19 cellular contexts compared by ENCODE assay signal in the genomic region with DNA sequence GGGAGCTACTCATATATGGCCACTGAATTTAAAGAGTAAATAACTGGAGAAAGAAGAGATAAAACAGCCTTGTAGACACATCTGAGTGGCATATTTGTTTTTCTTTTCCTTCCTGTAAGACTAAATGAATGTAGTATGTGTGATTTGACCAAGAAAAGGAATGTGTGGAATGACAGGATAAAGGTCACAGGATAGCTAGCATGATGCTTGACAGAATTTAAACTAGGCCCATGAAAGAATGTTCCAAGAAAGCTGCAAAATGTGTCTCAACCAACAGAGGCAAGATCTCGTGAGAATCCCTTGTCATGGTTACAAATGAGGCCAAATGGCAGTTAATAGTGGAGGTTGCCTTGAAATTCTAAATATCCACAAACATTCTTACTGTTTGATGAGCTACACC.
DNase-seq lines count a peak whose midpoint lies in the region; ATAC-seq and TF ChIP-seq lines count a peak whose summit lies in the region.
"Had no signal": no experiment of that assay in that cellular context is flagged by ENCODE, and none has a peak within 500 bp of the region (broad histone marks: within the 10 kb centered on the region; RNA-seq: fewer than 3 reads in every experiment).

No MANE protein-coding gene starts in this region.

- H3K4ac ChIP-seq in trophoblast cell (ENCODE audit: low read depth, low read length): no peak overlapping the region

- DNase-seq in EH (ENCODE audit: low read depth) (peak; percentile 87), SJSA1 (ENCODE audit: low read depth in 1 of 2, low spot score in 2 of 2) (peak in 1 of 2 experiments; percentile 66), fibroblast of peridontal ligament (ENCODE audit: extremely low read depth) (peak; percentile 45), trophoblast cell (no peak), tibial artery (no peak), NCI-H1105 (lab: John Stamatoyannopoulos, UW) (no peak), NCI-H1694 treated with DMSO at 0.1 percent for 48 hours (lab: John Stamatoyannopoulos, UW) (no peak)
- DNase-seq: activated CD8-positive, alpha-beta T cell treated with anti-CD3 and anti-CD28 coated beads for 36 hours; activated T-cell treated with anti-CD3 and anti-CD28 coated beads, Interleukin-2, amount 50 U/mL, for 48 hours; BE2C; Karpas-422; NCI-H1436; NCI-H345; nucleus accumbens; sigmoid colon; stimulated activated CD4-positive, alpha-beta T cell treated with anti-CD3 and anti-CD28 coated beads, Interleukin-2, amount 100 ng/mL, for 24 hours; WERI-Rb-1 had no signal

- H3K9me3 ChIP-seq in SJSA1 (replicated peaks): no peaks in the 10 kb centered on the region
- H3K9me3 ChIP-seq in trophoblast cell (ENCODE audit: insufficient read depth, low read depth, low read length): no peaks in the 10 kb centered on the region
- no peaks in the 10 kb centered on the region for H3K9me3 ChIP-seq in tibial artery
- H3K9me3 ChIP-seq: BE2C, sigmoid colon had no signal

- ATAC-seq in GM18519 (IDR thresholded peaks at IDR 0.05; ENCODE audit: low FRiP score, unreplicated experiment): no peak
- ATAC-seq: activated CD8-positive, alpha-beta T cell treated with anti-CD3 and anti-CD28 coated beads for 36 hours; activated naive CD4-positive, alpha-beta T cell treated with anti-CD3 and anti-CD28 coated beads, Interleukin-2, amount 50 U/mL, for 72 hours had no signal

- no peak overlapping the region for H2BK5ac ChIP-seq in trophoblast cell (ENCODE audit: low read depth, low read length, poor library complexity)

- H3K79me2 ChIP-seq in trophoblast cell (ENCODE audit: control insufficient read depth, insufficient read depth, low read length, poor library complexity): no peaks in the 10 kb centered on the region

- H2BK12ac ChIP-seq in trophoblast cell (ENCODE audit: low read length): no peak overlapping the region

- H3K27me3 ChIP-seq in SJSA1 (replicated peaks): no peaks in the 10 kb centered on the region
- no peaks in the 10 kb centered on the region for H3K27me3 ChIP-seq in trophoblast cell (ENCODE audit: insufficient read depth, low read length)
- H3K27me3 ChIP-seq in tibial artery: no peaks in the 10 kb centered on the region
- H3K27me3 ChIP-seq: sigmoid colon had no signal

- H3K9ac ChIP-seq in trophoblast cell (ENCODE audit: low read length): no peak overlapping the region

- no peak overlapping the region for H4K8ac ChIP-seq in trophoblast cell (ENCODE audit: low read depth, low read length)

- no peak overlapping the region for H2AK5ac ChIP-seq in trophoblast cell (ENCODE audit: low read length)

- no CpG with 5 or more reads among the region's 1 CpG for WGBS in trophoblast cell (ENCODE audit: extremely low coverage, insufficient coverage, insufficient read length)

- H3K18ac ChIP-seq in trophoblast cell (ENCODE audit: low read length): no peak overlapping the region

- H3K36me3 ChIP-seq in SJSA1 (no peaks in the 10 kb centered on the region), trophoblast cell (ENCODE audit: control insufficient read depth in 1 of 2, insufficient read depth in 2 of 2, low read length in 2 of 2) (no peaks in the 10 kb centered on the region), tibial artery (no peaks in the 10 kb centered on the region)
- H3K36me3 ChIP-seq: BE2C, sigmoid colon, WERI-Rb-1 had no signal

- H3K4me1 ChIP-seq in SJSA1 (replicated peaks): peaks cover 18% of the 10 kb centered on the region
- no peaks in the 10 kb centered on the region for H3K4me1 ChIP-seq in trophoblast cell (ENCODE audit: control insufficient read depth in 1 of 2, insufficient read depth in 2 of 2, low read length in 2 of 2)
- H3K4me1 ChIP-seq in tibial artery: no peaks in the 10 kb centered on the region
- H3K4me1 ChIP-seq: BE2C, sigmoid colon had no signal

- H3K14ac ChIP-seq in trophoblast cell (ENCODE audit: low read length): no peak overlapping the region

- H4K12ac ChIP-seq in trophoblast cell (ENCODE audit: low read depth, low read length): no peak overlapping the region

- TF ChIP-seq CTCF in tibial artery (IDR thresholded peaks at IDR 0.05): no peak

- intact Hi-C loops in tibial artery (cut with DNase I; ENCODE audit: low total_unique reads): no loop called here

- no peak overlapping the region for H3K23ac ChIP-seq in trophoblast cell (ENCODE audit: low read length)

- H2AFZ ChIP-seq in trophoblast cell (ENCODE audit: insufficient read depth, low read length, poor library complexity): no peak overlapping the region

- no peak overlapping the region for H2BK120ac ChIP-seq in trophoblast cell (ENCODE audit: insufficient read depth, low read length, poor library complexity)

- H3K4me3 ChIP-seq in SJSA1 (no peak overlapping the region), trophoblast cell (ENCODE audit: low read depth, low read length) (no peak overlapping the region), tibial artery (no peak overlapping the region)
- H3K4me3 ChIP-seq: sigmoid colon had no signal

- no peak overlapping the region for H3K4me2 ChIP-seq in trophoblast cell (ENCODE audit: low read length)

- no peak overlapping the region for H4K91ac ChIP-seq in trophoblast cell (ENCODE audit: low read depth, low read length)

- H3K27ac ChIP-seq in SJSA1: peak overlapping the region; percentile 76
- peak overlapping the region; percentile 34 for H3K27ac ChIP-seq in trophoblast cell (ENCODE audit: low read depth, low read length)
- no peak overlapping the region for H3K27ac ChIP-seq in tibial artery
- H3K27ac ChIP-seq: sigmoid colon, WERI-Rb-1 had no signal

- no peaks in the 10 kb centered on the region for H3K79me1 ChIP-seq in trophoblast cell (ENCODE audit: low read length)

Comparison
In these comparisons a context has a peak if more than half of its experiments do, and no peak if none do; other contexts are left out.
1. DNase-seq: peak in EH (single experiment) and fibroblast of peridontal ligament (single experiment); none in trophoblast cell (0 of 2), tibial artery (0 of 2), NCI-H1105 (single experiment) and NCI-H1694 treated with DMSO at 0.1 percent for 48 hours (single experiment).
2. H3K27ac ChIP-seq: peak in SJSA1 (single experiment) and trophoblast cell (single experiment); none in tibial artery (0 of 2).